22 cellular contexts compared by ENCODE assay signal in genomic region chr12:42641231-42641630, GRCh38. TPM values are rescaled to one million over a fixed set of nuclear protein-coding genes. Genes with fewer than 3 reads are reported as not detected.
DNase-seq lines count a peak whose midpoint lies in the region; ATAC-seq and TF ChIP-seq lines count a peak whose summit lies in the region.
"Had no signal": no experiment of that assay in that cellular context is flagged by ENCODE, and none has a peak within 500 bp of the region (broad histone marks: within the 10 kb centered on the region; RNA-seq: fewer than 3 reads in every experiment).

No MANE protein-coding gene starts in this region.

- H3K4me3 Mint-ChIP-seq in stimulated activated memory B cell treated with anti-CD40 and anti-IgM and Interleukin-4, amounts not matched to agents 10 μg/mL and 1 μg/mL and 100 μg/mL, for 72 hours, result no peak overlapping the region
- H3K4me3 Mint-ChIP-seq: CD4-positive, alpha-beta T cell; H9; HFFc6 had no signal

- H3K4me2 ChIP-seq in Karpas-422 (ENCODE audit: low read depth, low read length, poor library complexity, severe bottlenecking), result no peak overlapping the region
- H3K4me2 ChIP-seq: BLaER1 had no signal

- H3K9ac ChIP-seq in Karpas-422 (ENCODE audit: low read length), result no peak overlapping the region
- H3K9ac ChIP-seq: BLaER1 had no signal

- no peaks in the 10 kb centered on the region for H3K9me3 Mint-ChIP-seq in stimulated activated memory B cell treated with anti-CD40 and anti-IgM and Interleukin-4, amounts not matched to agents 10 μg/mL and 1 μg/mL and 100 μg/mL, for 72 hours
- H3K9me3 Mint-ChIP-seq: CD4-positive, alpha-beta T cell; H9 had no signal

- H3K36me3 Mint-ChIP-seq in stimulated activated memory B cell treated with anti-CD40 and anti-IgM and Interleukin-4, amounts not matched to agents 10 μg/mL and 1 μg/mL and 100 μg/mL, for 72 hours, result no peaks in the 10 kb centered on the region

- no peaks in the 10 kb centered on the region for H4K20me1 ChIP-seq in Karpas-422 (ENCODE audit: insufficient read depth, low read depth, low read length)
- H4K20me1 ChIP-seq: BLaER1 had no signal

- H3K27me3 ChIP-seq in Karpas-422 (ENCODE audit: low read length), result no peaks in the 10 kb centered on the region
- H3K27me3 ChIP-seq: BLaER1, MG63, Peyer's patch, SJCRH30 had no signal

- ATAC-seq in stimulated activated memory B cell treated with anti-CD40 and anti-IgM and Interleukin-4, amounts not matched to agents 10 μg/mL and 1 μg/mL and 100 μg/mL, for 72 hours, result peak; percentile 42
- ATAC-seq: GM12878 had no signal

- no peaks in the 10 kb centered on the region for H3K36me3 ChIP-seq in Karpas-422 (ENCODE audit: insufficient read depth, low read length)
- H3K36me3 ChIP-seq: BLaER1, MG63, Peyer's patch, SJCRH30 had no signal

- peaks cover 10% of the 10 kb centered on the region for H3K27me3 Mint-ChIP-seq in stimulated activated memory B cell treated with anti-CD40 and anti-IgM and Interleukin-4, amounts not matched to agents 10 μg/mL and 1 μg/mL and 100 μg/mL, for 72 hours

- no peaks in the 10 kb centered on the region for H3K9me3 ChIP-seq in Karpas-422 (ENCODE audit: low read length)
- H3K9me3 ChIP-seq: BLaER1, MG63, Peyer's patch, SJCRH30 had no signal

- DNase-seq in Karpas-422 (peak; percentile 9), choroid plexus epithelial cell (ENCODE audit: low read depth) (peak; percentile 53), middle frontal gyrus (ENCODE audit: extremely low spot score, low spot score) (peak; percentile 11), dermis blood vessel endothelial cell (no peak), activated T-cell treated with anti-CD3 and anti-CD28 coated beads for 4 hours (no peak), NCI-H1694 treated with DMSO at 0.1 percent for 48 hours (lab: John Stamatoyannopoulos, UW) (no peak)
- DNase-seq: CD4-positive, alpha-beta T cell; COR-L47; DMS79 treated with DMSO at 0.1 percent for 48 hours; H9; HFFc6; MG63; NCI-H1048; NCI-H1417 treated with DMSO at 0.1 percent for 48 hours; NCI-H187 treated with DMSO at 0.1 percent for 48 hours; NCI-H345; NCI-H82; Peyer's patch; SJCRH30 had no signal

- H3K27ac Mint-ChIP-seq in stimulated activated memory B cell treated with anti-CD40 and anti-IgM and Interleukin-4, amounts not matched to agents 10 μg/mL and 1 μg/mL and 100 μg/mL, for 72 hours, result no peak overlapping the region
- H3K27ac Mint-ChIP-seq: CD4-positive, alpha-beta T cell; H9; HFFc6 had no signal

- no peak overlapping the region for H2AFZ ChIP-seq in Karpas-422 (ENCODE audit: low read length)

- no peak overlapping the region for H3K4me3 ChIP-seq in Karpas-422 (ENCODE audit: low read length)
- H3K4me3 ChIP-seq in choroid plexus epithelial cell (ENCODE audit: low read depth, low read length), result no peak overlapping the region
- H3K4me3 ChIP-seq: BLaER1, GM12878, MG63, Peyer's patch, SJCRH30 had no signal

- TF ChIP-seq CTCF in choroid plexus epithelial cell (conservative IDR thresholded peaks at IDR 0.05; ENCODE audit: low read depth, low read length), result no peak

- H3K9me2 ChIP-seq in Karpas-422 (replicated peaks; ENCODE audit: insufficient read depth, low read length), result no peaks in the 10 kb centered on the region

- no peak overlapping the region for H3K27ac ChIP-seq in Karpas-422 (ENCODE audit: low read length)
- H3K27ac ChIP-seq: BLaER1, Peyer's patch, SJCRH30 had no signal

- no peaks in the 10 kb centered on the region for H3K4me1 Mint-ChIP-seq in stimulated activated memory B cell treated with anti-CD40 and anti-IgM and Interleukin-4, amounts not matched to agents 10 μg/mL and 1 μg/mL and 100 μg/mL, for 72 hours

- no peaks in the 10 kb centered on the region for H3K79me2 ChIP-seq in Karpas-422 (ENCODE audit: low read length)

- H3K4me1 ChIP-seq in Karpas-422 (ENCODE audit: low read length), result no peaks in the 10 kb centered on the region
- H3K4me1 ChIP-seq: Peyer's patch, SJCRH30 had no signal

RNA-seq across cellular contexts. Expression of gene PRICKLE1, which starts 51.7 kb away (rescaled TPM):
- 1.1 and 1.9 TPM in 2 replicates for total RNA-seq in Karpas-422 (2014; rRNA removed; shearing (Covaris generic); ENCODE audit: low replicate concordance)
- 11.6 and 12.3 TPM in 2 replicates for total RNA-seq in dermis blood vessel endothelial cell
- total RNA-seq: CD4-positive, alpha-beta T cell had no signal

Comparison
In these comparisons a context has a peak if more than half of its experiments do, and no peak if none do; other contexts are left out.
1. DNase-seq: peak in Karpas-422 (single experiment), choroid plexus epithelial cell (single experiment) and middle frontal gyrus (single experiment); none in dermis blood vessel endothelial cell (single experiment), activated T-cell treated with anti-CD3 and anti-CD28 coated beads for 4 hours (single experiment) and NCI-H1694 treated with DMSO at 0.1 percent for 48 hours (single experiment).